Comparison of ENCODE assay signal across 10 cellular contexts in the genomic region with DNA sequence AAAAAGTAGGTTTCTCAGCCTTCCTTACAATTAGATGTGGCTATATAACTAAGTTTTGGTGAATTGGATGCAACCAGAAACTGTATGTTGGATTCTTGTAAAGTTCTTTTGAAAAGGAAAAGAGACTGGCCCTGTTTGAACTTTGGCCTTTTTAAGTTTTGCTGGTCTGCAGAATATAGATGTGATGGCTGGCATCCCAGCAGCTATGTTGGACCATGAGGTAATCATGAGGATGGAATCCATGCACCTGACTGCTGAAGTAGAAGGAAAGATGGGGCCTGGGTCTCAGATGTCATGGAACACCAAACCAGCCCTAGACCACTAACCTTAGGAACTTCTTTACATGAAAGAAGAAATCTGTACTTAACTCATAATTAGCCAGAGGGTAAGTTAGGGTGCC.
"Had no signal": no experiment of that assay in that cellular context is flagged by ENCODE, and none has a peak within 500 bp of the region (broad histone marks: within the 10 kb centered on the region; RNA-seq: fewer than 3 reads in every experiment).

No MANE protein-coding gene starts in this region.

- ATAC-seq: GM23338, HCT116 had no signal

- H2AFZ ChIP-seq: GM23248, GM23338 had no signal

- DNase-seq: GM23248, GOT3, H7, H9, HCEC 1CT, HFFc6 had no signal

- H3K4me3 Mint-ChIP-seq: GM23338, H9, HFFc6 had no signal

- H3K27ac ChIP-seq: GM23248 had no signal

- H3K9me3 ChIP-seq: HAP-1 had no signal

- FAIRE-seq: H54 had no signal

- H3K9ac ChIP-seq: GM23248 had no signal

- H3K4me3 ChIP-seq: GM23248, GM23338, HAP-1 had no signal

- H3K27ac Mint-ChIP-seq: GM23338, HFFc6 had no signal

- H3K4me1 Mint-ChIP-seq: GM23338 had no signal

- H3K4me2 ChIP-seq: GM23338 had no signal

- H3K4me1 ChIP-seq: HAP-1 had no signal

- H3K36me3 ChIP-seq: HAP-1 had no signal
